Comparison of ENCODE assay signal across 8 cellular contexts in genomic region chr6:138403324-138403800, GRCh38. TPM values are rescaled to one million over a fixed set of nuclear protein-coding genes. Genes with fewer than 3 reads are reported as not detected.
DNase-seq lines count a peak whose midpoint lies in the region; ATAC-seq, FAIRE-seq and TF ChIP-seq lines count a peak whose summit lies in the region.

No MANE protein-coding gene starts in this region.

- DNase-seq in A172 (ENCODE audit: low spot score) (peak; percentile 6), GM12891 (ENCODE audit: insufficient read length, low spot score) (peak; percentile 39), SJSA1 (ENCODE audit: low read depth in 1 of 2, low spot score in 2 of 2) (peak in 1 of 2 experiments; percentile 55), MCF 10A (ENCODE audit: unreplicated experiment) (no peak), kidney (peak; percentile 87), NCI-H2081 treated with DMSO at 0.1 percent for 48 hours (lab: John Stamatoyannopoulos, UW) (no peak)
- peak; percentile 38 to 40 for DNase-seq in stimulated activated CD4-positive, alpha-beta T cell treated with anti-CD3 and anti-CD28 coated beads, Interleukin-2, amount 100 ng/mL, for 24 hours

- no peaks in the 10 kb centered on the region for H3K9me3 ChIP-seq in SJSA1 (replicated peaks)
- no peaks in the 10 kb centered on the region for H3K9me3 ChIP-seq in kidney (ENCODE audit: control insufficient read depth in 1 of 2, low read length in 2 of 2)

- H3K4me1 ChIP-seq in SJSA1 (replicated peaks) (peaks cover 9% of the 10 kb centered on the region), kidney (ENCODE audit: control insufficient read depth in 1 of 2, insufficient read depth in 1 of 2, low read depth in 1 of 2, low read length in 2 of 2) (peaks cover 0 to 10% of the 10 kb centered on the region in 2 donors)

- H3K27ac ChIP-seq in SJSA1 = peak overlapping the region; percentile 15; the same call in 1 of the 2 replicates
- peak overlapping the region; percentile 90 to 95 for H3K27ac ChIP-seq in kidney (ENCODE audit: low read depth in 2 of 2, low read length in 2 of 2)

- CTCF ChIA-PET in MCF 10A (lab: Yijun Ruan, JAX) = interaction anchor here (0.6 to 1.9 kb wide), 7 partner anchors 10 to 705 kb away, joined by 3 to 11 read pairs (median 3); no protein-coding TSS in a partner anchor

- peaks cover 26% of the 10 kb centered on the region for H3K36me3 Mint-ChIP-seq in MCF 10A (ENCODE audit: insufficient read depth, unreplicated experiment)

- peaks cover 27% of the 10 kb centered on the region for H3K36me3 ChIP-seq in SJSA1
- peaks cover 5 to 10% of the 10 kb centered on the region in 2 donors for H3K36me3 ChIP-seq in kidney (ENCODE audit: control insufficient read depth in 1 of 2, insufficient read depth in 2 of 2, low read length in 2 of 2)

- H3K27me3 Mint-ChIP-seq in MCF 10A (ENCODE audit: insufficient read depth, unreplicated experiment) = no peaks in the 10 kb centered on the region

- no peak for TF ChIP-seq POLR2A in GM12891 (IDR thresholded peaks at IDR 0.05; ENCODE audit: low read depth, low read length)

- peak; percentile 13 for ATAC-seq in HG03135 (IDR thresholded peaks at IDR 0.05; ENCODE audit: unreplicated experiment)

- H3K4me3 Mint-ChIP-seq in MCF 10A (ENCODE audit: unreplicated experiment) = peak overlapping the region; percentile 80

- H3K27ac Mint-ChIP-seq in MCF 10A (ENCODE audit: low read depth, unreplicated experiment) = no peak overlapping the region

- no peak for FAIRE-seq in GM12891 (lab: Jason Lieb, UNC)
- FAIRE-seq in kidney (lab: Jason Lieb, UNC) = no peak

- POLR2A ChIA-PET in MCF 10A (lab: Yijun Ruan, JAX) = interaction anchor here (1.0 to 3.0 kb wide), 8 partner anchors 9 to 372 kb away, joined by 3 to 21 read pairs (median 6); no protein-coding TSS in a partner anchor

- no peak for TF ChIP-seq CTCF in MCF 10A (IDR thresholded peaks at IDR 0.05; ENCODE audit: unreplicated experiment)
- no peak for TF ChIP-seq CTCF in kidney (IDR thresholded peaks at IDR 0.05; ENCODE audit: borderline replicate concordance, extremely low read depth, insufficient read depth)

- no peaks in the 10 kb centered on the region for H3K9me3 Mint-ChIP-seq in MCF 10A (ENCODE audit: unreplicated experiment)

- BruUV-seq in MCF 10A (replicated peaks; lab: Mats Ljungman, UMichigan) = no TSS peak

- H3K27me3 ChIP-seq in SJSA1 (replicated peaks) = no peaks in the 10 kb centered on the region

- peak overlapping the region; percentile 74 for H3K4me3 ChIP-seq in SJSA1
- peak overlapping the region; percentile 90 to 94 for H3K4me3 ChIP-seq in kidney (ENCODE audit: low read length in 2 of 2)

- H3K9ac ChIP-seq in kidney (ENCODE audit: low read length in 2 of 2) = peak overlapping the region; percentile 88 to 96

- intact Hi-C loops in MCF 10A (cut with micrococcal nuclease) = loop anchor here (5.0 kb wide), 1 partner anchor 241 kb away; the partner anchor contains the start of gene ARFGEF3
- intact Hi-C loops in kidney (cut with DNase I) = no loop called here

- H3K4me1 Mint-ChIP-seq in MCF 10A (ENCODE audit: insufficient read depth, unreplicated experiment) = peaks cover 6% of the 10 kb centered on the region

TF ChIP-seq in GM12891, 5 proteins besides CTCF, POLR2A, EP300 and RAD21:
- TF ChIP-seq POLR2AphosphoS5 (IDR thresholded peaks at IDR 0.05; ENCODE audit: low read depth, low read length) (no peak), POU2F2 (IDR thresholded peaks at IDR 0.05; ENCODE audit: low read depth, low read length) (no peak), TAF1 (IDR thresholded peaks at IDR 0.05; ENCODE audit: low read depth, low read length) (no peak), SPI1 (IDR thresholded peaks at IDR 0.05; ENCODE audit: low read depth, low read length) (no peak), PAX5 (IDR thresholded peaks at IDR 0.05; ENCODE audit: insufficient read depth, low read length, severe bottlenecking) (no peak)

RNA-seq across cellular contexts. Expression of gene HEBP2, which starts 0.7 kb away (rescaled TPM):
- 33.4 and 46.5 TPM in 2 replicates for total RNA-seq in A172 (2014; rRNA removed; shearing (Covaris generic))
- polyA plus RNA-seq in GM12891 (2012; ENCODE audit: low read depth, missing spikeins) = 8.0 TPM
- total RNA-seq in SJSA1 (2014; rRNA removed; shearing (Covaris generic)) = 22.8 and 64.8 TPM in 2 replicates
- total RNA-seq in MCF 10A (2022) (71.2 and 89.7 TPM in 2 replicates), kidney (66.5 TPM)
- polyA plus RNA-seq in kidney (ENCODE audit: insufficient read depth, low read depth, low replicate concordance) = 62.6 TPM

RNA-seq across cellular contexts. Expression of gene SMIM28, which starts 25.7 kb away (rescaled TPM):
- not detected in 2 replicates for total RNA-seq in A172 (2014; rRNA removed; shearing (Covaris generic))
- polyA plus RNA-seq in GM12891 (2012; ENCODE audit: low read depth, missing spikeins) = not detected
- not detected in 2 replicates for total RNA-seq in SJSA1 (2014; rRNA removed; shearing (Covaris generic))
- not detected in 2 replicates for total RNA-seq in MCF 10A (2022)
- total RNA-seq in kidney = not detected
- not detected for polyA plus RNA-seq in kidney (ENCODE audit: insufficient read depth, low read depth, low replicate concordance)

Comparison
In these comparisons a context has a peak if more than half of its experiments do, and no peak if none do; other contexts are left out.
1. DNase-seq: peak in A172 (single experiment), GM12891 (single experiment), kidney (single experiment) and stimulated activated CD4-positive, alpha-beta T cell treated with anti-CD3 and anti-CD28 coated beads, Interleukin-2, amount 100 ng/mL, for 24 hours (2 of 2); none in MCF 10A (single experiment) and NCI-H2081 treated with DMSO at 0.1 percent for 48 hours (single experiment).